Comparison of ENCODE assay signal across 1 cellular context in the genomic region with DNA sequence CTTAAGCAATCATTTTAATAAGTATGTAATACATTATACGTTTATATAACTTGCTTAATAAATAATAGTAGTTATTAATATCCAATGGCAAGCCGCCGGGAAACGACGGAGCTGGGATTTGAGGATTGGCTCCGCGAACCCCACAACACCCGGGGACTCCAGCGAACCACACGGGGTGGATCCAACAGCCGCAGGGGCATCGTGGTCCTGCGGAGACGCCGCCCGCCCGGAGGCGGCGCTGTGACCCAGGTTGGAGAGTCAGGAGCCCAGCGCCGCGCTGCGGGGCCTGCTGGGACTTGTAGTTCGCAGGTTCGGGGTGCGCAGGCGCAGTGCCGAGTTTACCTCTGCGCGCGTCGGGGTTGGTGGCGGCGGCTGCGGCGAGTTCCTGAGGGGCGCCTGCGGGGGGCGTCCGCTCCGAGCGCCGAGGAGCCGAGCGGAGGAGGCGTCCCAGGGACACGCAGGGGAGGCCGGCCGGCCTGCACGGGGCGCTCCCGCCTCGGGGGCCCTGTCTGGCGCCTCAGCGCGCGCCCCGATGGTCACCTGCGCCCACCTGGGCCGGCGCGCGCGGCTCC.
TF ChIP-seq lines count a peak whose summit lies in the region.

A gene (plus strand): TSS at position 329 of the 572 bp plus-strand sequence. CDS start 204 bp downstream, at position 533.

TF ChIP-seq in HEK293, 187 proteins besides CTCF, POLR2A, EP300 and RAD21 (continued from another document and continues in another):
- TF ChIP-seq ZBTB7A (tag by site-specific recombination; IDR thresholded peaks at IDR 0.05; ENCODE audit: low read depth) (no peak), ZNF658 (tag by site-specific recombination; IDR thresholded peaks at IDR 0.05) (no peak), ZNF112 (tag by site-specific recombination; IDR thresholded peaks at IDR 0.05) (no peak), TCF7L2 (IDR thresholded peaks at IDR 0.05; ENCODE audit: borderline replicate concordance, low read depth, low read length) (no peak), ZNF677 (tag by site-specific recombination; IDR thresholded peaks at IDR 0.05) (no peak), ZNF707 (tag by site-specific recombination; IDR thresholded peaks at IDR 0.05) (no peak), SP2 (tag by site-specific recombination; IDR thresholded peaks at IDR 0.05) (peak; percentile 32), YY2 (tag by site-specific recombination; IDR thresholded peaks at IDR 0.05) (peak; percentile 81), ZNF555 (tag by site-specific recombination; conservative IDR thresholded peaks at IDR 0.05) (no peak), ZNF561 (tag by site-specific recombination; IDR thresholded peaks at IDR 0.05; ENCODE audit: borderline replicate concordance) (peak; percentile 84), ZNF549 (tag by site-specific recombination; IDR thresholded peaks at IDR 0.05) (no peak), ZNF623 (tag by site-specific recombination; IDR thresholded peaks at IDR 0.05) (peak; percentile 10; the same call in 1 of the 2 replicates), KLF16 (tag by site-specific recombination; IDR thresholded peaks at IDR 0.05) (peak; percentile 67; the same call in 1 of the 2 replicates), ZNF155 (tag by site-specific recombination; IDR thresholded peaks at IDR 0.05) (no peak), ZNF560 (tag by site-specific recombination; IDR thresholded peaks at IDR 0.05; ENCODE audit: borderline replicate concordance) (no peak), KLF9 (tag by site-specific recombination; IDR thresholded peaks at IDR 0.05; ENCODE audit: low read depth) (no peak), ZNF37A (tag by site-specific recombination; IDR thresholded peaks at IDR 0.05) (no peak), ZNF138 (tag by site-specific recombination; IDR thresholded peaks at IDR 0.05; ENCODE audit: borderline replicate concordance) (no peak), ZNF514 (tag by site-specific recombination; IDR thresholded peaks at IDR 0.05) (no peak), PRDM1 (tag by site-specific recombination; IDR thresholded peaks at IDR 0.05) (no peak), ZFHX2 (tag by site-specific recombination; conservative IDR thresholded peaks at IDR 0.05) (no peak), ZNF324 (tag by site-specific recombination; IDR thresholded peaks at IDR 0.05) (peak; percentile 78), ZNF785 (tag by site-specific recombination; IDR thresholded peaks at IDR 0.05) (no peak), BCL11B (tag by site-specific recombination; IDR thresholded peaks at IDR 0.05; ENCODE audit: low read depth) (no peak), ZNF404 (tag by site-specific recombination; IDR thresholded peaks at IDR 0.05) (no peak), ZNF654 (tag by site-specific recombination; IDR thresholded peaks at IDR 0.05; ENCODE audit: low read depth) (no peak), ZNF544 (tag by site-specific recombination; IDR thresholded peaks at IDR 0.05) (no peak), ZNF202 (tag by site-specific recombination; IDR thresholded peaks at IDR 0.05; ENCODE audit: borderline replicate concordance) (no peak), WT1 (tag by site-specific recombination; IDR thresholded peaks at IDR 0.05) (no peak), ZNF426 (tag by site-specific recombination; IDR thresholded peaks at IDR 0.05) (no peak), ZNF433 (tag by site-specific recombination; IDR thresholded peaks at IDR 0.05; ENCODE audit: low read depth) (no peak), ZNF2 (tag by site-specific recombination; IDR thresholded peaks at IDR 0.05) (peak; percentile 50; the same call in 1 of the 2 replicates), ZNF624 (tag by site-specific recombination; IDR thresholded peaks at IDR 0.05) (no peak), ZNF391 (tag by site-specific recombination; IDR thresholded peaks at IDR 0.05; ENCODE audit: borderline replicate concordance, low read depth) (no peak; the same call in 1 of the 2 replicates)
- TF ChIP-seq, protein P1, sequence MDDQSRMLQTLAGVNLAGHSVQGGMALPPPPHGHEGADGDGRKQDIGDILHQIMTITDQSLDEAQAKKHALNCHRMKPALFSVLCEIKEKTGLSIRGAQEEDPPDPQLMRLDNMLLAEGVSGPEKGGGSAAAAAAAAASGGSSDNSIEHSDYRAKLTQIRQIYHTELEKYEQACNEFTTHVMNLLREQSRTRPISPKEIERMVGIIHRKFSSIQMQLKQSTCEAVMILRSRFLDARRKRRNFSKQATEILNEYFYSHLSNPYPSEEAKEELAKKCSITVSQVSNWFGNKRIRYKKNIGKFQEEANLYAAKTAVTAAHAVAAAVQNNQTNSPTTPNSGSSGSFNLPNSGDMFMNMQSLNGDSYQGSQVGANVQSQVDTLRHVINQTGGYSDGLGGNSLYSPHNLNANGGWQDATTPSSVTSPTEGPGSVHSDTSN (CRISPR knock-in tag; IDR thresholded peaks at IDR 0.05), result no peak
- TF ChIP-seq, protein P2, sequence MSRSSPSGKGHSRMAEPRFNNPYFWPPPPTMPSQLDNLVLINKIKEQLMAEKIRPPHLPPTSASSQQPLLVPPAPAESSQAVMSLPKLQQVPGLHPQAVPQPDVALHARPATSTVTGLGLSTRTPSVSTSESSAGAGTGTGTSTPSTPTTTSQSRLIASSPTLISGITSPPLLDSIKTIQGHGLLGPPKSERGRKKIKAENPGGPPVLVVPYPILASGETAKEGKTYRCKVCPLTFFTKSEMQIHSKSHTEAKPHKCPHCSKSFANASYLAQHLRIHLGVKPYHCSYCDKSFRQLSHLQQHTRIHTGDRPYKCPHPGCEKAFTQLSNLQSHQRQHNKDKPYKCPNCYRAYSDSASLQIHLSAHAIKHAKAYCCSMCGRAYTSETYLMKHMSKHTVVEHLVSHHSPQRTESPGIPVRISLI (tag by site-specific recombination; IDR thresholded peaks at IDR 0.05), result no peak
- TF ChIP-seq, protein P3, sequence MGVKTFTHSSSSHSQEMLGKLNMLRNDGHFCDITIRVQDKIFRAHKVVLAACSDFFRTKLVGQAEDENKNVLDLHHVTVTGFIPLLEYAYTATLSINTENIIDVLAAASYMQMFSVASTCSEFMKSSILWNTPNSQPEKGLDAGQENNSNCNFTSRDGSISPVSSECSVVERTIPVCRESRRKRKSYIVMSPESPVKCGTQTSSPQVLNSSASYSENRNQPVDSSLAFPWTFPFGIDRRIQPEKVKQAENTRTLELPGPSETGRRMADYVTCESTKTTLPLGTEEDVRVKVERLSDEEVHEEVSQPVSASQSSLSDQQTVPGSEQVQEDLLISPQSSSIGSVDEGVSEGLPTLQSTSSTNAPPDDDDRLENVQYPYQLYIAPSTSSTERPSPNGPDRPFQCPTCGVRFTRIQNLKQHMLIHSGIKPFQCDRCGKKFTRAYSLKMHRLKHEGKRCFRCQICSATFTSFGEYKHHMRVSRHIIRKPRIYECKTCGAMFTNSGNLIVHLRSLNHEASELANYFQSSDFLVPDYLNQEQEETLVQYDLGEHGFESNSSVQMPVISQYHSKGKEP (tag by site-specific recombination; IDR thresholded peaks at IDR 0.05), result 0 out of 2 replicates have a peak, but pooled peaks have one; percentile 12
- TF ChIP-seq, protein P4, sequence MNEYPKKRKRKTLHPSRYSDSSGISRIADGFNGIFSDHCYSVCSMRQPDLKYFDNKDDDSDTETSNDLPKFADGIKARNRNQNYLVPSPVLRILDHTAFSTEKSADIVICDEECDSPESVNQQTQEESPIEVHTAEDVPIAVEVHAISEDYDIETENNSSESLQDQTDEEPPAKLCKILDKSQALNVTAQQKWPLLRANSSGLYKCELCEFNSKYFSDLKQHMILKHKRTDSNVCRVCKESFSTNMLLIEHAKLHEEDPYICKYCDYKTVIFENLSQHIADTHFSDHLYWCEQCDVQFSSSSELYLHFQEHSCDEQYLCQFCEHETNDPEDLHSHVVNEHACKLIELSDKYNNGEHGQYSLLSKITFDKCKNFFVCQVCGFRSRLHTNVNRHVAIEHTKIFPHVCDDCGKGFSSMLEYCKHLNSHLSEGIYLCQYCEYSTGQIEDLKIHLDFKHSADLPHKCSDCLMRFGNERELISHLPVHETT (tag by site-specific recombination; IDR thresholded peaks at IDR 0.05), result no peak; the same call in 1 of the 2 replicates
- TF ChIP-seq, protein P5, sequence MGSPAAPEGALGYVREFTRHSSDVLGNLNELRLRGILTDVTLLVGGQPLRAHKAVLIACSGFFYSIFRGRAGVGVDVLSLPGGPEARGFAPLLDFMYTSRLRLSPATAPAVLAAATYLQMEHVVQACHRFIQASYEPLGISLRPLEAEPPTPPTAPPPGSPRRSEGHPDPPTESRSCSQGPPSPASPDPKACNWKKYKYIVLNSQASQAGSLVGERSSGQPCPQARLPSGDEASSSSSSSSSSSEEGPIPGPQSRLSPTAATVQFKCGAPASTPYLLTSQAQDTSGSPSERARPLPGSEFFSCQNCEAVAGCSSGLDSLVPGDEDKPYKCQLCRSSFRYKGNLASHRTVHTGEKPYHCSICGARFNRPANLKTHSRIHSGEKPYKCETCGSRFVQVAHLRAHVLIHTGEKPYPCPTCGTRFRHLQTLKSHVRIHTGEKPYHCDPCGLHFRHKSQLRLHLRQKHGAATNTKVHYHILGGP (tag by site-specific recombination; IDR thresholded peaks at IDR 0.05), result no peak
- TF ChIP-seq, protein P6, sequence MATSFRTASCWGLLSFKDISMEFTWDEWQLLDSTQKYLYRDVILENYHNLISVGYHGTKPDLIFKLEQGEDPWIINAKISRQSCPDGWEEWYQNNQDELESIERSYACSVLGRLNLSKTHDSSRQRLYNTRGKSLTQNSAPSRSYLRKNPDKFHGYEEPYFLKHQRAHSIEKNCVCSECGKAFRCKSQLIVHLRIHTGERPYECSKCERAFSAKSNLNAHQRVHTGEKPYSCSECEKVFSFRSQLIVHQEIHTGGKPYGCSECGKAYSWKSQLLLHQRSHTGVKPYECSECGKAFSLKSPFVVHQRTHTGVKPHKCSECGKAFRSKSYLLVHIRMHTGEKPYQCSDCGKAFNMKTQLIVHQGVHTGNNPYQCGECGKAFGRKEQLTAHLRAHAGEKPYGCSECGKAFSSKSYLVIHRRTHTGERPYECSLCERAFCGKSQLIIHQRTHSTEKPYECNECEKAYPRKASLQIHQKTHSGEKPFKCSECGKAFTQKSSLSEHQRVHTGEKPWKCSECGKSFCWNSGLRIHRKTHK (tag by site-specific recombination; IDR thresholded peaks at IDR 0.05), result no peak
- TF ChIP-seq, protein P7, sequence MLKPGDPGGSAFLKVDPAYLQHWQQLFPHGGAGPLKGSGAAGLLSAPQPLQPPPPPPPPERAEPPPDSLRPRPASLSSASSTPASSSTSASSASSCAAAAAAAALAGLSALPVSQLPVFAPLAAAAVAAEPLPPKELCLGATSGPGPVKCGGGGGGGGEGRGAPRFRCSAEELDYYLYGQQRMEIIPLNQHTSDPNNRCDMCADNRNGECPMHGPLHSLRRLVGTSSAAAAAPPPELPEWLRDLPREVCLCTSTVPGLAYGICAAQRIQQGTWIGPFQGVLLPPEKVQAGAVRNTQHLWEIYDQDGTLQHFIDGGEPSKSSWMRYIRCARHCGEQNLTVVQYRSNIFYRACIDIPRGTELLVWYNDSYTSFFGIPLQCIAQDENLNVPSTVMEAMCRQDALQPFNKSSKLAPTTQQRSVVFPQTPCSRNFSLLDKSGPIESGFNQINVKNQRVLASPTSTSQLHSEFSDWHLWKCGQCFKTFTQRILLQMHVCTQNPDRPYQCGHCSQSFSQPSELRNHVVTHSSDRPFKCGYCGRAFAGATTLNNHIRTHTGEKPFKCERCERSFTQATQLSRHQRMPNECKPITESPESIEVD (tag by site-specific recombination; IDR thresholded peaks at IDR 0.05), result no peak
- TF ChIP-seq, protein P8, sequence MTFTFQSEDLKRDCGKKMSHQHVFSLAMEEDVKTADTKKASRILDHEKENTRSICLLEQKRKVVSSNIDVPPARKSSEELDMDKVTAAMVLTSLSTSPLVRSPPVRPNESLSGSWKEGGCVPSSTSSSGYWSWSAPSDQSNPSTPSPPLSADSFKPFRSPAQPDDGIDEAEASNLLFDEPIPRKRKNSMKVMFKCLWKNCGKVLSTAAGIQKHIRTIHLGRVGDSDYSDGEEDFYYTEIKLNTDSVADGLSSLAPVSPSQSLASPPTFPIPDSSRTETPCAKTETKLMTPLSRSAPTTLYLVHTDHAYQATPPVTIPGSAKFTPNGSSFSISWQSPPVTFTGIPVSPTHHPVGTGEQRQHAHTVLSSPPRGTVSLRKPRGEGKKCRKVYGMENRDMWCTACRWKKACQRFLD (tag by site-specific recombination; IDR thresholded peaks at IDR 0.05), result no peak
- TF ChIP-seq, protein P9, sequence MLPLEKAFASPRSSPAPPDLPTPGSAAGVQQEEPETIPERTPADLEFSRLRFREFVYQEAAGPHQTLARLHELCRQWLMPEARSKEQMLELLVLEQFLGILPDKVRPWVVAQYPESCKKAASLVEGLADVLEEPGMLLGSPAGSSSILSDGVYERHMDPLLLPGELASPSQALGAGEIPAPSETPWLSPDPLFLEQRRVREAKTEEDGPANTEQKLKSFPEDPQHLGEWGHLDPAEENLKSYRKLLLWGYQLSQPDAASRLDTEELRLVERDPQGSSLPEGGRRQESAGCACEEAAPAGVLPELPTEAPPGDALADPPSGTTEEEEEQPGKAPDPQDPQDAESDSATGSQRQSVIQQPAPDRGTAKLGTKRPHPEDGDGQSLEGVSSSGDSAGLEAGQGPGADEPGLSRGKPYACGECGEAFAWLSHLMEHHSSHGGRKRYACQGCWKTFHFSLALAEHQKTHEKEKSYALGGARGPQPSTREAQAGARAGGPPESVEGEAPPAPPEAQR (tag by site-specific recombination; IDR thresholded peaks at IDR 0.05), result peak; percentile 53; the same call in 1 of the 2 replicates
- TF ChIP-seq, protein P10, sequence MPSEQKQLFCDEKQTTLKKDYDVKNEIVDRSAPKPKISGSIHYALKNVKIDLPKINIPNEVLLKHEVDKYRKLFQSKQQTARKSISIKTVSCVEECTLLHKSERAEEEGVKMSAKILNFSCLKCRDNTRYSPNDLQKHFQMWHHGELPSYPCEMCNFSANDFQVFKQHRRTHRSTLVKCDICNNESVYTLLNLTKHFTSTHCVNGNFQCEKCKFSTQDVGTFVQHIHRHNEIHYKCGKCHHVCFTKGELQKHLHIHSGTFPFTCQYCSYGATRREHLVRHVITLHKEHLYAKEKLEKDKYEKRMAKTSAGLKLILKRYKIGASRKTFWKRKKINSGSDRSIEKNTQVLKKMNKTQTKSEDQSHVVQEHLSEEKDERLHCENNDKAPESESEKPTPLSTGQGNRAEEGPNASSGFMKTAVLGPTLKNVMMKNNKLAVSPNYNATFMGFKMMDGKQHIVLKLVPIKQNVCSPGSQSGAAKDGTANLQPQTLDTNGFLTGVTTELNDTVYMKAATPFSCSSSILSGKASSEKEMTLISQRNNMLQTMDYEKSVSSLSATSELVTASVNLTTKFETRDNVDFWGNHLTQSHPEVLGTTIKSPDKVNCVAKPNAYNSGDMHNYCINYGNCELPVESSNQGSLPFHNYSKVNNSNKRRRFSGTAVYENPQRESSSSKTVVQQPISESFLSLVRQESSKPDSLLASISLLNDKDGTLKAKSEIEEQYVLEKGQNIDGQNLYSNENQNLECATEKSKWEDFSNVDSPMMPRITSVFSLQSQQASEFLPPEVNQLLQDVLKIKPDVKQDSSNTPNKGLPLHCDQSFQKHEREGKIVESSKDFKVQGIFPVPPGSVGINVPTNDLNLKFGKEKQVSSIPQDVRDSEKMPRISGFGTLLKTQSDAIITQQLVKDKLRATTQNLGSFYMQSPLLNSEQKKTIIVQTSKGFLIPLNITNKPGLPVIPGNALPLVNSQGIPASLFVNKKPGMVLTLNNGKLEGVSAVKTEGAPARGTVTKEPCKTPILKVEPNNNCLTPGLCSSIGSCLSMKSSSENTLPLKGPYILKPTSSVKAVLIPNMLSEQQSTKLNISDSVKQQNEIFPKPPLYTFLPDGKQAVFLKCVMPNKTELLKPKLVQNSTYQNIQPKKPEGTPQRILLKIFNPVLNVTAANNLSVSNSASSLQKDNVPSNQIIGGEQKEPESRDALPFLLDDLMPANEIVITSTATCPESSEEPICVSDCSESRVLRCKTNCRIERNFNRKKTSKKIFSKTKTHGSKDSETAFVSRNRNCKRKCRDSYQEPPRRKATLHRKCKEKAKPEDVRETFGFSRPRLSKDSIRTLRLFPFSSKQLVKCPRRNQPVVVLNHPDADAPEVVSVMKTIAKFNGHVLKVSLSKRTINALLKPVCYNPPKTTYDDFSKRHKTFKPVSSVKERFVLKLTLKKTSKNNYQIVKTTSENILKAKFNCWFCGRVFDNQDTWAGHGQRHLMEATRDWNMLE (tag by site-specific recombination; conservative IDR thresholded peaks at IDR 0.05; ENCODE audit: low read depth), result no peak
